In the genomic region with DNA sequence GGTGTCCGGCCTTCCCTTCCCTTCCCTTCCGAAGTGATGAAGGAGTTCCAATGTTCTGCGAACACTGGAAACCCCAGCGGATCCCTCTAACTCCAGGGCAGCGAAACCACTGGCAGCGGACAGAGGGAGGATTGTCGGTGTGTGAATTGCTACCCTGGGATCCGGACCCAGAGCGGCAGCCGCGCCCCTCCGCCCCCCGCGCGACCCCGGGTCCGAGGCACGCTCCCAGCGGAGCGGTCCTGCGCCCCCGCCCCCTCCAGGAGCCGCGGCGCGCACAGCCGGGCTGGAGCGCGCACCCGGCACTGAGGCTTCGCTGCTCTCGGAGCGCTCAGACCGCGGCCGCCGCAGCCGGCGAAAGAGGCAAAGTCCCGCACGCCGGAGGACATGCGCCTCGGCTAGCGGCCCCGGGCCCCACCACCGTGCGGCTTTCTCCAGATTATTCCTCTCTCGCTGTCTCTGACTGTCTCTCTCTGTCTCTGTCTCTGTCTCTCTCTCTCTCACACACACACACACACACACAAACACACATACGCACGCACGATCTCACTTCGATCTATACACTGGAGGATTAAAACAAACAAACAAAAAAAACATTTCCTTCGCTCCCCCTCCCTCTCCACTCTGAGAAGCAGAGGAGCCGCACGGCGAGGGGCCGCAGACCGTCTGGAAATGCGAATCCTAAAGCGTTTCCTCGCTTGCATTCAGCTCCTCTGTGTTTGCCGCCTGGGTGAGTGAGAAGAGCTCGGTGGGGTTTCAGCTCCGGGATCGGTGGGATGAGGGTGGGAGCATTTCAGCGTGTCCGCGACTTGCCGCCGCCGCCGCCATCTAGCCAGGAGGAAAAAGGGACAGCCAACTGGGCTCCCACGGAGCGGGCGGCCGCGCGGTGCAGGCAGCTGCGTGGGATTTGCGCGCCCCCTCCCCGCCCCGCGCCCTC, we compare ENCODE assay signal across 1 cellular context.
TF ChIP-seq lines count a peak whose summit lies in the region.

A gene (plus strand): TSS at position 331 of the 934 bp plus-strand sequence. CDS start 339 bp downstream, at position 670.

TF ChIP-seq in HEK293, 187 proteins besides CTCF, POLR2A, EP300 and RAD21 (continued from another document and continues in another):
- TF ChIP-seq ZEB2 (tag by site-specific recombination; IDR thresholded peaks at IDR 0.05) = peak; percentile 45; the same call in 1 of the 2 replicates
- TF ChIP-seq ZNF239 (tag by site-specific recombination; IDR thresholded peaks at IDR 0.05) = no peak
- TF ChIP-seq ZFP69B (tag by site-specific recombination; IDR thresholded peaks at IDR 0.05) = peak; percentile 99
- TF ChIP-seq ZNF366 (tag by site-specific recombination; conservative IDR thresholded peaks at IDR 0.05) = 0 out of 2 replicates have a peak, but pooled peaks have one; percentile 11
- 0 out of 2 replicates have a peak, but pooled peaks have one; percentile 22 for TF ChIP-seq ZNF660 (tag by site-specific recombination; IDR thresholded peaks at IDR 0.05)
- peak; percentile 91 for TF ChIP-seq ZNF335 (tag by site-specific recombination; conservative IDR thresholded peaks at IDR 0.05)
- no peak for TF ChIP-seq ZNF701 (tag by site-specific recombination; IDR thresholded peaks at IDR 0.05)
- peak; percentile 22; the same call in 1 of the 2 replicates for TF ChIP-seq ZNF785 (tag by site-specific recombination; IDR thresholded peaks at IDR 0.05)
- TF ChIP-seq, protein P1, sequence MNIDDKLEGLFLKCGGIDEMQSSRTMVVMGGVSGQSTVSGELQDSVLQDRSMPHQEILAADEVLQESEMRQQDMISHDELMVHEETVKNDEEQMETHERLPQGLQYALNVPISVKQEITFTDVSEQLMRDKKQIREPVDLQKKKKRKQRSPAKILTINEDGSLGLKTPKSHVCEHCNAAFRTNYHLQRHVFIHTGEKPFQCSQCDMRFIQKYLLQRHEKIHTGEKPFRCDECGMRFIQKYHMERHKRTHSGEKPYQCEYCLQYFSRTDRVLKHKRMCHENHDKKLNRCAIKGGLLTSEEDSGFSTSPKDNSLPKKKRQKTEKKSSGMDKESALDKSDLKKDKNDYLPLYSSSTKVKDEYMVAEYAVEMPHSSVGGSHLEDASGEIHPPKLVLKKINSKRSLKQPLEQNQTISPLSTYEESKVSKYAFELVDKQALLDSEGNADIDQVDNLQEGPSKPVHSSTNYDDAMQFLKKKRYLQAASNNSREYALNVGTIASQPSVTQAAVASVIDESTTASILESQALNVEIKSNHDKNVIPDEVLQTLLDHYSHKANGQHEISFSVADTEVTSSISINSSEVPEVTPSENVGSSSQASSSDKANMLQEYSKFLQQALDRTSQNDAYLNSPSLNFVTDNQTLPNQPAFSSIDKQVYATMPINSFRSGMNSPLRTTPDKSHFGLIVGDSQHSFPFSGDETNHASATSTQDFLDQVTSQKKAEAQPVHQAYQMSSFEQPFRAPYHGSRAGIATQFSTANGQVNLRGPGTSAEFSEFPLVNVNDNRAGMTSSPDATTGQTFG (tag by site-specific recombination; IDR thresholded peaks at IDR 0.05; ENCODE audit: borderline replicate concordance) = no peak
- TF ChIP-seq, protein P2, sequence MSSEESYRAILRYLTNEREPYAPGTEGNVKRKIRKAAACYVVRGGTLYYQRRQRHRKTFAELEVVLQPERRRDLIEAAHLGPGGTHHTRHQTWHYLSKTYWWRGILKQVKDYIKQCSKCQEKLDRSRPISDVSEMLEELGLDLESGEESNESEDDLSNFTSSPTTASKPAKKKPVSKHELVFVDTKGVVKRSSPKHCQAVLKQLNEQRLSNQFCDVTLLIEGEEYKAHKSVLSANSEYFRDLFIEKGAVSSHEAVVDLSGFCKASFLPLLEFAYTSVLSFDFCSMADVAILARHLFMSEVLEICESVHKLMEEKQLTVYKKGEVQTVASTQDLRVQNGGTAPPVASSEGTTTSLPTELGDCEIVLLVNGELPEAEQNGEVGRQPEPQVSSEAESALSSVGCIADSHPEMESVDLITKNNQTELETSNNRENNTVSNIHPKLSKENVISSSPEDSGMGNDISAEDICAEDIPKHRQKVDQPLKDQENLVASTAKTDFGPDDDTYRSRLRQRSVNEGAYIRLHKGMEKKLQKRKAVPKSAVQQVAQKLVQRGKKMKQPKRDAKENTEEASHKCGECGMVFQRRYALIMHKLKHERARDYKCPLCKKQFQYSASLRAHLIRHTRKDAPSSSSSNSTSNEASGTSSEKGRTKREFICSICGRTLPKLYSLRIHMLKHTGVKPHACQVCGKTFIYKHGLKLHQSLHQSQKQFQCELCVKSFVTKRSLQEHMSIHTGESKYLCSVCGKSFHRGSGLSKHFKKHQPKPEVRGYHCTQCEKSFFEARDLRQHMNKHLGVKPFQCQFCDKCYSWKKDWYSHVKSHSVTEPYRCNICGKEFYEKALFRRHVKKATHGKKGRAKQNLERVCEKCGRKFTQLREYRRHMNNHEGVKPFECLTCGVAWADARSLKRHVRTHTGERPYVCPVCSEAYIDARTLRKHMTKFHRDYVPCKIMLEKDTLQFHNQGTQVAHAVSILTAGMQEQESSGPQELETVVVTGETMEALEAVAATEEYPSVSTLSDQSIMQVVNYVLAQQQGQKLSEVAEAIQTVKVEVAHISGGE (tag by site-specific recombination; conservative IDR thresholded peaks at IDR 0.05; ENCODE audit: low read depth) = peak; percentile 28; the same call in 1 of the 2 replicates
- TF ChIP-seq ZNF404 (tag by site-specific recombination; IDR thresholded peaks at IDR 0.05) = no peak
- peak; percentile 86 for TF ChIP-seq ZBTB17 (tag by site-specific recombination; IDR thresholded peaks at IDR 0.05)
- TF ChIP-seq, protein P3, sequence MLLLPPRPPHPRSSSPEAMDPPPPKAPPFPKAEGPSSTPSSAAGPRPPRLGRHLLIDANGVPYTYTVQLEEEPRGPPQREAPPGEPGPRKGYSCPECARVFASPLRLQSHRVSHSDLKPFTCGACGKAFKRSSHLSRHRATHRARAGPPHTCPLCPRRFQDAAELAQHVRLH (tag by site-specific recombination; IDR thresholded peaks at IDR 0.05) = 0 out of 2 replicates have a peak, but pooled peaks have one; percentile 16
- TF ChIP-seq ZFHX2 (tag by site-specific recombination; conservative IDR thresholded peaks at IDR 0.05) = peak; percentile 78
- TF ChIP-seq, protein P4, sequence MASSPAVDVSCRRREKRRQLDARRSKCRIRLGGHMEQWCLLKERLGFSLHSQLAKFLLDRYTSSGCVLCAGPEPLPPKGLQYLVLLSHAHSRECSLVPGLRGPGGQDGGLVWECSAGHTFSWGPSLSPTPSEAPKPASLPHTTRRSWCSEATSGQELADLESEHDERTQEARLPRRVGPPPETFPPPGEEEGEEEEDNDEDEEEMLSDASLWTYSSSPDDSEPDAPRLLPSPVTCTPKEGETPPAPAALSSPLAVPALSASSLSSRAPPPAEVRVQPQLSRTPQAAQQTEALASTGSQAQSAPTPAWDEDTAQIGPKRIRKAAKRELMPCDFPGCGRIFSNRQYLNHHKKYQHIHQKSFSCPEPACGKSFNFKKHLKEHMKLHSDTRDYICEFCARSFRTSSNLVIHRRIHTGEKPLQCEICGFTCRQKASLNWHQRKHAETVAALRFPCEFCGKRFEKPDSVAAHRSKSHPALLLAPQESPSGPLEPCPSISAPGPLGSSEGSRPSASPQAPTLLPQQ (tag by site-specific recombination; IDR thresholded peaks at IDR 0.05) = peak; percentile 99
- TF ChIP-seq, protein P5, sequence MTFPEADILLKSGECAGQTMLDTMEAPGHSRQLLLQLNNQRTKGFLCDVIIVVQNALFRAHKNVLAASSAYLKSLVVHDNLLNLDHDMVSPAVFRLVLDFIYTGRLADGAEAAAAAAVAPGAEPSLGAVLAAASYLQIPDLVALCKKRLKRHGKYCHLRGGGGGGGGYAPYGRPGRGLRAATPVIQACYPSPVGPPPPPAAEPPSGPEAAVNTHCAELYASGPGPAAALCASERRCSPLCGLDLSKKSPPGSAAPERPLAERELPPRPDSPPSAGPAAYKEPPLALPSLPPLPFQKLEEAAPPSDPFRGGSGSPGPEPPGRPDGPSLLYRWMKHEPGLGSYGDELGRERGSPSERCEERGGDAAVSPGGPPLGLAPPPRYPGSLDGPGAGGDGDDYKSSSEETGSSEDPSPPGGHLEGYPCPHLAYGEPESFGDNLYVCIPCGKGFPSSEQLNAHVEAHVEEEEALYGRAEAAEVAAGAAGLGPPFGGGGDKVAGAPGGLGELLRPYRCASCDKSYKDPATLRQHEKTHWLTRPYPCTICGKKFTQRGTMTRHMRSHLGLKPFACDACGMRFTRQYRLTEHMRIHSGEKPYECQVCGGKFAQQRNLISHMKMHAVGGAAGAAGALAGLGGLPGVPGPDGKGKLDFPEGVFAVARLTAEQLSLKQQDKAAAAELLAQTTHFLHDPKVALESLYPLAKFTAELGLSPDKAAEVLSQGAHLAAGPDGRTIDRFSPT (tag by site-specific recombination; IDR thresholded peaks at IDR 0.05) = no peak
- TF ChIP-seq ZIC2 (tag by site-specific recombination; IDR thresholded peaks at IDR 0.05) = no peak
- TF ChIP-seq YY2 (tag by site-specific recombination; IDR thresholded peaks at IDR 0.05) = peak; percentile 60; the same call in 1 of the 2 replicates
- peak; percentile 40; the same call in 1 of the 2 replicates for TF ChIP-seq ZNF501 (tag by site-specific recombination; IDR thresholded peaks at IDR 0.05)
- TF ChIP-seq ZNF521 (tag by site-specific recombination; IDR thresholded peaks at IDR 0.05) = no peak
- TF ChIP-seq ZBTB20 (tag by site-specific recombination; IDR thresholded peaks at IDR 0.05) = peak; percentile 57; the same call in 1 of the 2 replicates
- 0 out of 2 replicates have a peak, but pooled peaks have one; percentile 22 for TF ChIP-seq ZFP37 (tag by site-specific recombination; IDR thresholded peaks at IDR 0.05)
- TF ChIP-seq, protein P6, sequence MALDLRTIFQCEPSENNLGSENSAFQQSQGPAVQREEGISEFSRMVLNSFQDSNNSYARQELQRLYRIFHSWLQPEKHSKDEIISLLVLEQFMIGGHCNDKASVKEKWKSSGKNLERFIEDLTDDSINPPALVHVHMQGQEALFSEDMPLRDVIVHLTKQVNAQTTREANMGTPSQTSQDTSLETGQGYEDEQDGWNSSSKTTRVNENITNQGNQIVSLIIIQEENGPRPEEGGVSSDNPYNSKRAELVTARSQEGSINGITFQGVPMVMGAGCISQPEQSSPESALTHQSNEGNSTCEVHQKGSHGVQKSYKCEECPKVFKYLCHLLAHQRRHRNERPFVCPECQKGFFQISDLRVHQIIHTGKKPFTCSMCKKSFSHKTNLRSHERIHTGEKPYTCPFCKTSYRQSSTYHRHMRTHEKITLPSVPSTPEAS (tag by site-specific recombination; IDR thresholded peaks at IDR 0.05) = peak; percentile 86
- TF ChIP-seq ZNF146 (tag by site-specific recombination; IDR thresholded peaks at IDR 0.05) = 0 out of 2 replicates have a peak, but pooled peaks have one; percentile 11
- TF ChIP-seq, protein P7, sequence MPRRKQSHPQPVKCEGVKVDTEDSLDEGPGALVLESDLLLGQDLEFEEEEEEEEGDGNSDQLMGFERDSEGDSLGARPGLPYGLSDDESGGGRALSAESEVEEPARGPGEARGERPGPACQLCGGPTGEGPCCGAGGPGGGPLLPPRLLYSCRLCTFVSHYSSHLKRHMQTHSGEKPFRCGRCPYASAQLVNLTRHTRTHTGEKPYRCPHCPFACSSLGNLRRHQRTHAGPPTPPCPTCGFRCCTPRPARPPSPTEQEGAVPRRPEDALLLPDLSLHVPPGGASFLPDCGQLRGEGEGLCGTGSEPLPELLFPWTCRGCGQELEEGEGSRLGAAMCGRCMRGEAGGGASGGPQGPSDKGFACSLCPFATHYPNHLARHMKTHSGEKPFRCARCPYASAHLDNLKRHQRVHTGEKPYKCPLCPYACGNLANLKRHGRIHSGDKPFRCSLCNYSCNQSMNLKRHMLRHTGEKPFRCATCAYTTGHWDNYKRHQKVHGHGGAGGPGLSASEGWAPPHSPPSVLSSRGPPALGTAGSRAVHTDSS (tag by site-specific recombination; IDR thresholded peaks at IDR 0.05) = no peak
- TF ChIP-seq EGR2 (tag by site-specific recombination; IDR thresholded peaks at IDR 0.05; ENCODE audit: low read depth) = peak; percentile 46; the same call in 1 of the 2 replicates
- TF ChIP-seq, protein P8, sequence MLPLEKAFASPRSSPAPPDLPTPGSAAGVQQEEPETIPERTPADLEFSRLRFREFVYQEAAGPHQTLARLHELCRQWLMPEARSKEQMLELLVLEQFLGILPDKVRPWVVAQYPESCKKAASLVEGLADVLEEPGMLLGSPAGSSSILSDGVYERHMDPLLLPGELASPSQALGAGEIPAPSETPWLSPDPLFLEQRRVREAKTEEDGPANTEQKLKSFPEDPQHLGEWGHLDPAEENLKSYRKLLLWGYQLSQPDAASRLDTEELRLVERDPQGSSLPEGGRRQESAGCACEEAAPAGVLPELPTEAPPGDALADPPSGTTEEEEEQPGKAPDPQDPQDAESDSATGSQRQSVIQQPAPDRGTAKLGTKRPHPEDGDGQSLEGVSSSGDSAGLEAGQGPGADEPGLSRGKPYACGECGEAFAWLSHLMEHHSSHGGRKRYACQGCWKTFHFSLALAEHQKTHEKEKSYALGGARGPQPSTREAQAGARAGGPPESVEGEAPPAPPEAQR (tag by site-specific recombination; IDR thresholded peaks at IDR 0.05) = no peak
- TF ChIP-seq, protein P9, sequence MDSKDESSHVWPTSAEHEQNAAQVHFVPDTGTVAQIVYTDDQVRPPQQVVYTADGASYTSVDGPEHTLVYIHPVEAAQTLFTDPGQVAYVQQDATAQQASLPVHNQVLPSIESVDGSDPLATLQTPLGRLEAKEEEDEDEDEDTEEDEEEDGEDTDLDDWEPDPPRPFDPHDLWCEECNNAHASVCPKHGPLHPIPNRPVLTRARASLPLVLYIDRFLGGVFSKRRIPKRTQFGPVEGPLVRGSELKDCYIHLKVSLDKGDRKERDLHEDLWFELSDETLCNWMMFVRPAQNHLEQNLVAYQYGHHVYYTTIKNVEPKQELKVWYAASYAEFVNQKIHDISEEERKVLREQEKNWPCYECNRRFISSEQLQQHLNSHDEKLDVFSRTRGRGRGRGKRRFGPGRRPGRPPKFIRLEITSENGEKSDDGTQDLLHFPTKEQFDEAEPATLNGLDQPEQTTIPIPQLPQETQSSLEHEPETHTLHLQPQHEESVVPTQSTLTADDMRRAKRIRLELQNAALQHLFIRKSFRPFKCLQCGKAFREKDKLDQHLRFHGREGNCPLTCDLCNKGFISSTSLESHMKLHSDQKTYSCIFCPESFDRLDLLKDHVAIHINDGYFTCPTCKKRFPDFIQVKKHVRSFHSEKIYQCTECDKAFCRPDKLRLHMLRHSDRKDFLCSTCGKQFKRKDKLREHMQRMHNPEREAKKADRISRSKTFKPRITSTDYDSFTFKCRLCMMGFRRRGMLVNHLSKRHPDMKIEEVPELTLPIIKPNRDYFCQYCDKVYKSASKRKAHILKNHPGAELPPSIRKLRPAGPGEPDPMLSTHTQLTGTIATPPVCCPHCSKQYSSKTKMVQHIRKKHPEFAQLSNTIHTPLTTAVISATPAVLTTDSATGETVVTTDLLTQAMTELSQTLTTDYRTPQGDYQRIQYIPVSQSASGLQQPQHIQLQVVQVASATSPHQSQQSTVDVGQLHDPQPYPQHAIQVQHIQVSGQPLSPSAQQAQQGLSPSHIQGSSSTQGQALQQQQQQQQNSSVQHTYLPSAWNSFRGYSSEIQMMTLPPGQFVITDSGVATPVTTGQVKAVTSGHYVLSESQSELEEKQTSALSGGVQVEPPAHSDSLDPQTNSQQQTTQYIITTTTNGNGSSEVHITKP (tag by site-specific recombination; IDR thresholded peaks at IDR 0.05) = peak; percentile 53
- TF ChIP-seq, protein P10, sequence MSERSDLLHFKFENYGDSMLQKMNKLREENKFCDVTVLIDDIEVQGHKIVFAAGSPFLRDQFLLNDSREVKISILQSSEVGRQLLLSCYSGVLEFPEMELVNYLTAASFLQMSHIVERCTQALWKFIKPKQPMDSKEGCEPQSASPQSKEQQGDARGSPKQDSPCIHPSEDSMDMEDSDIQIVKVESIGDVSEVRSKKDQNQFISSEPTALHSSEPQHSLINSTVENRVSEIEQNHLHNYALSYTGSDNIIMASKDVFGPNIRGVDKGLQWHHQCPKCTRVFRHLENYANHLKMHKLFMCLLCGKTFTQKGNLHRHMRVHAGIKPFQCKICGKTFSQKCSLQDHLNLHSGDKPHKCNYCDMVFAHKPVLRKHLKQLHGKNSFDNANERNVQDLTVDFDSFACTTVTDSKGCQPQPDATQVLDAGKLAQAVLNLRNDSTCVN (tag by site-specific recombination; optimal IDR thresholded peaks at IDR 0.05) = peak; percentile 84
- TF ChIP-seq WT1 (tag by site-specific recombination; IDR thresholded peaks at IDR 0.05) = 0 out of 2 replicates have a peak, but pooled peaks have one; percentile 14
